ENCODE assay signal across 8 cellular contexts in the genomic region with DNA sequence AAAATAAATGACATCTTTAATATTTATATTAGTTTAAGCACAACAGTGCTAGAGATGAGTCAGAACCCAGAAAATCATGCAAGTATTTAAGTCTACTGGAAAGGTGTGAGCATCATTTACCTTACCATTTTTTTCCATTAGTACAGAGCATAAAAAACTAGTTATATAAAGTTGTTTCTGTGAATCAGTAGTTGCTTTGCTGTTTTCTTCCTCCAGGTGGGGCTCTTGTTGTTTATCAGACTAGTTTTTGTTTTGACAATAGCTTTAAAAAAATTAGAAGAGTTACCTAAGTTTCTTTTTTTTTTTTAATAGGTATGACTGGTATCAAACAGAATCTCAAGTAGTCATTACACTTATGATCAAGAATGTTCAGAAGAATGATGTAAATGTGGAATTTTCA. TPM values are rescaled to one million over a fixed set of nuclear protein-coding genes. Genes with fewer than 3 reads are reported as not detected.
DNase-seq lines count a peak whose midpoint lies in the region; ATAC-seq, FAIRE-seq and TF ChIP-seq lines count a peak whose summit lies in the region.

No MANE protein-coding gene starts in this region.

- DNase-seq in ACHN (peak; percentile 44), RPMI7951 (ENCODE audit: low read depth) (peak; percentile 20), frontal cortex (ENCODE audit: low spot score in 2 of 2) (no peak), foreskin melanocyte (no peak), NCI-H1105 treated with DMSO at 0.1 percent for 48 hours (lab: John Stamatoyannopoulos, UW) (no peak), activated T-cell treated with anti-CD3 and anti-CD28 coated beads for 4 hours (no peak)

- in situ Hi-C loops in ACHN (cut with HindIII; ENCODE audit: low pct_ligation_motif_present, low pct_unique_long_range_greater_than_20kb, low sequenced_read_pairs): no loop called here

- peak; percentile 93 for FAIRE-seq in frontal cortex (lab: Jason Lieb, UNC)

- ATAC-seq in HG02885 (IDR thresholded peaks at IDR 0.05; ENCODE audit: poor library complexity, unreplicated experiment): no peak

- TF ChIP-seq CTCF in GM12873 (IDR thresholded peaks at IDR 0.05; ENCODE audit: insufficient read depth, low read depth, low read length, missing control alignments): peak; percentile 51

RNA-seq across cellular contexts. Expression of gene SUGT1, which starts 12.7 kb away (rescaled TPM):
- total RNA-seq in RPMI7951 (2014; rRNA removed; shearing (Covaris generic)): 36.2 and 46.3 TPM in 2 replicates
- 62.4 TPM for total RNA-seq in frontal cortex

RNA-seq across cellular contexts. Expression of gene HNRNPA1L2, which starts 23.1 kb away (rescaled TPM):
- 1.4 and 2.2 TPM in 2 replicates for total RNA-seq in RPMI7951 (2014; rRNA removed; shearing (Covaris generic))
- total RNA-seq in frontal cortex: 9.4 TPM

Comparison
In these comparisons a context has a peak if more than half of its experiments do, and no peak if none do; other contexts are left out.
1. DNase-seq: peak in ACHN (single experiment) and RPMI7951 (single experiment); none in frontal cortex (0 of 2), foreskin melanocyte (single experiment), NCI-H1105 treated with DMSO at 0.1 percent for 48 hours (single experiment) and activated T-cell treated with anti-CD3 and anti-CD28 coated beads for 4 hours (single experiment).